In genomic region chr19:51338563-51339312, GRCh38 we compare ENCODE assay signal across 8 cellular contexts. TPM values are rescaled to one million over a fixed set of nuclear protein-coding genes. Genes with fewer than 3 reads are reported as not detected.
DNase-seq lines count a peak whose midpoint lies in the region; ATAC-seq and TF ChIP-seq lines count a peak whose summit lies in the region.

No MANE protein-coding gene starts in this region.

- H3K9me2 ChIP-seq in DOHH2 (replicated peaks; ENCODE audit: control insufficient read depth, low read length) = no peaks in the 10 kb centered on the region

- intact Hi-C loops in uterus (cut with DNase I; ENCODE audit: low total_unique reads) = no loop called here

- H3K9me3 ChIP-seq in DOHH2 (ENCODE audit: control insufficient read depth, insufficient read depth, low read length) = no peaks in the 10 kb centered on the region
- no peaks in the 10 kb centered on the region for H3K9me3 ChIP-seq in uterus

- H3K4me3 ChIP-seq in DOHH2 (ENCODE audit: low read length) = peak overlapping the region; percentile 77
- peak overlapping the region; percentile 86 for H3K4me3 ChIP-seq in rectal smooth muscle tissue (ENCODE audit: low read length)
- peak overlapping the region; percentile 61 to 67 for H3K4me3 ChIP-seq in uterus

- peak; percentile 57 for ATAC-seq in GM21717 (IDR thresholded peaks at IDR 0.05; ENCODE audit: unreplicated experiment)

- no peaks in the 10 kb centered on the region for H3K9me3 Mint-ChIP-seq in T-helper 2 cell treated with Interferon-gamma antibody and Interleukin-4, amounts not matched to agents 5 μg/mL and 100 μg/mL, for 36 hours

- H3K27me3 ChIP-seq in DOHH2 (ENCODE audit: control insufficient read depth, low read length) = peaks cover 2% of the 10 kb centered on the region; the same call in 1 of the 2 replicates
- H3K27me3 ChIP-seq in rectal smooth muscle tissue (ENCODE audit: control insufficient read depth, insufficient read depth, low read length) = no peaks in the 10 kb centered on the region
- H3K27me3 ChIP-seq in uterus = no peaks in the 10 kb centered on the region

- H3F3A ChIP-seq in DOHH2 (ENCODE audit: control insufficient read depth, insufficient read depth) = peaks cover 5% of the 10 kb centered on the region; the same call in 1 of the 2 replicates

- peak overlapping the region; percentile 89 for H3K27ac Mint-ChIP-seq in T-helper 2 cell treated with Interferon-gamma antibody and Interleukin-4, amounts not matched to agents 5 μg/mL and 100 μg/mL, for 36 hours

- H3K27ac ChIP-seq in DOHH2 (ENCODE audit: low read depth, low read length) (no peak overlapping the region), rectal smooth muscle tissue (ENCODE audit: low read depth, low read length) (peak overlapping the region; percentile 64), uterus (peak overlapping the region; percentile 44 to 84)

- H3K4me3 Mint-ChIP-seq in T-helper 2 cell treated with Interferon-gamma antibody and Interleukin-4, amounts not matched to agents 5 μg/mL and 100 μg/mL, for 36 hours = peak overlapping the region; percentile 91

- no peaks in the 10 kb centered on the region for H3K27me3 Mint-ChIP-seq in T-helper 2 cell treated with Interferon-gamma antibody and Interleukin-4, amounts not matched to agents 5 μg/mL and 100 μg/mL, for 36 hours (ENCODE audit: low read depth)

- H3K4me1 ChIP-seq in DOHH2 (ENCODE audit: control insufficient read depth, low read length) (peaks cover 12% of the 10 kb centered on the region), rectal smooth muscle tissue (ENCODE audit: control insufficient read depth, insufficient read depth, low read length) (peaks cover 3% of the 10 kb centered on the region), uterus (no peaks in the 10 kb centered on the region)

- TF ChIP-seq POLR2A in uterus (IDR thresholded peaks at IDR 0.05) = no peak

- no peak overlapping the region for H3K9ac ChIP-seq in rectal smooth muscle tissue (ENCODE audit: low read length)

- peaks cover 22% of the 10 kb centered on the region for H3K4me1 Mint-ChIP-seq in T-helper 2 cell treated with Interferon-gamma antibody and Interleukin-4, amounts not matched to agents 5 μg/mL and 100 μg/mL, for 36 hours (ENCODE audit: low read depth)

- peak; percentile 90 for TF ChIP-seq CTCF in DOHH2 (IDR thresholded peaks at IDR 0.05; ENCODE audit: low read depth, low read length, poor library complexity, severe bottlenecking)
- peak; percentile 82 to 92 (median 88) for TF ChIP-seq CTCF in uterus (IDR thresholded peaks at IDR 0.05)

- peaks cover 2% of the 10 kb centered on the region for H3K36me3 Mint-ChIP-seq in T-helper 2 cell treated with Interferon-gamma antibody and Interleukin-4, amounts not matched to agents 5 μg/mL and 100 μg/mL, for 36 hours (ENCODE audit: low read depth)

- H3K79me2 ChIP-seq in DOHH2 (ENCODE audit: control insufficient read depth, low read length) = no peaks in the 10 kb centered on the region

- peak; percentile 68 for DNase-seq in LHCN-M2 (ENCODE audit: low read depth)
- DNase-seq in T-helper 2 cell treated with Interferon-gamma antibody and Interleukin-4, amounts not matched to agents 5 μg/mL and 100 μg/mL, for 36 hours (ENCODE audit: low spot score) = peak; percentile 84
- DNase-seq in anterior cingulate cortex (lab: John Stamatoyannopoulos, UW) = peak in 53 of 58 donors; percentile 9 to 84 (median 63)
- DNase-seq in hepatic stellate cell (ENCODE audit: low spot score) = peak; percentile 91
- DNase-seq in uterus = peak; percentile 86 to 87

- peak overlapping the region; percentile 80 for H3K4me2 ChIP-seq in DOHH2 (ENCODE audit: low read length)

- H3K36me3 ChIP-seq in DOHH2 (ENCODE audit: control insufficient read depth, low read length) (no peaks in the 10 kb centered on the region), rectal smooth muscle tissue (ENCODE audit: control insufficient read depth, insufficient read depth, low read length) (no peaks in the 10 kb centered on the region), uterus (no peaks in the 10 kb centered on the region)

- no peaks in the 10 kb centered on the region for H4K20me1 ChIP-seq in DOHH2 (ENCODE audit: control insufficient read depth, insufficient read depth, low read depth, low read length)

RNA-seq across cellular contexts. Expression of gene VSIG10L, which starts 3.2 kb away (rescaled TPM):
- total RNA-seq in LHCN-M2 (2014; rRNA removed) (0.77 and 1.2 TPM in 2 replicates), uterus (1 to 10 TPM in 3 of 4 donors, under 1 TPM in 1; 0.26 to 3.6 (median 1.7) TPM)
- polyA plus RNA-seq in LHCN-M2 (2012) = 1.5 TPM

RNA-seq across cellular contexts. Expression of gene IGLON5, which starts 27.3 kb away (rescaled TPM):
- total RNA-seq in LHCN-M2 (2014; rRNA removed) (not detected in 2 replicates), uterus (under 1 TPM in 1 of 4 donors, not detected in 3; 0.28 TPM)
- polyA plus RNA-seq in LHCN-M2 (2012) = 0.02 TPM

RNA-seq across cellular contexts. Expression of gene ETFB, which starts 27.4 kb away (rescaled TPM):
- 93.4 and 100 TPM in 2 replicates for total RNA-seq in LHCN-M2 (2014; rRNA removed)
- 195 TPM for polyA plus RNA-seq in LHCN-M2 (2012)
- total RNA-seq in uterus = 10 to 100 TPM; 18.8 to 56.6 (median 32.8) TPM

RNA-seq across cellular contexts. Expression of gene CLDND2, which starts 30.1 kb away (rescaled TPM):
- total RNA-seq in LHCN-M2 (2014; rRNA removed) (not detected in 2 replicates), uterus (1 to 10 TPM in 1 of 4 donors, not detected in 3; 1.2 TPM)
- polyA plus RNA-seq in LHCN-M2 (2012) = 2.1 TPM

RNA-seq across cellular contexts. Expression of gene NKG7, which starts 33.7 kb away (rescaled TPM):
- not detected in 2 replicates for total RNA-seq in LHCN-M2 (2014; rRNA removed)
- polyA plus RNA-seq in LHCN-M2 (2012) = not detected
- 1 to 10 TPM in 3 of 4 donors, not detected in 1; 1.0 to 3.6 (median 2.9) TPM for total RNA-seq in uterus
